Comparison of ENCODE assay signal across 21 cellular contexts in the genomic region with DNA sequence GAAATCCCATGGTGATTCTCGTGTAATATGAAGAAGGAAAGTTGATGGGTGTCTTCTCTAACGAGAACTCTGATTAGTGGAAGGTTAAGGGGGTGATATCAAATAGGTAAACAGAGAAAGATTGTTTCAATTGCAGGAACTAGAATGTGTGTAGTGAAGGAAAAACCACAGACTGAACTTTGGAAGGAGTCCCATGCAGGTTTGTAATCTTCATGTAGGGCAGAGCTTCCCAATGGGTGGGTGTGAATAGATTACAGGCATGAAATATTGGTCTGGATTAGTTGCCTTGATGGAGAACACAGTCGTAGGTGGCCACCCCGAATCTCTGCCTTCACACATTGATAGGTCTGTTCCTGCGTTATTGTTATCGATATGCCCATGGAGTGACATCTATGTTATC.
A peak's percentile ranks its signal among the peaks of the same experiment; 100 is the strongest.
DNase-seq lines count a peak whose midpoint lies in the region; ATAC-seq, FAIRE-seq and TF ChIP-seq lines count a peak whose summit lies in the region.
"Had no signal": no experiment of that assay in that cellular context is flagged by ENCODE, and none has a peak within 500 bp of the region (broad histone marks: within the 10 kb centered on the region; RNA-seq: fewer than 3 reads in every experiment).

No MANE protein-coding gene starts in this region.

- no peaks in the 10 kb centered on the region for H3K36me3 ChIP-seq in BLaER1
- H3K36me3 ChIP-seq in DND-41 (ENCODE audit: insufficient read depth, low read length): no peaks in the 10 kb centered on the region
- H3K36me3 ChIP-seq in Loucy (ENCODE audit: insufficient read depth, low read length): no peaks in the 10 kb centered on the region
- no peaks in the 10 kb centered on the region for H3K36me3 ChIP-seq in K562 (ENCODE audit: control insufficient read depth, insufficient read depth, low read length)
- H3K36me3 ChIP-seq: BE2C had no signal

- no peak for TF ChIP-seq CTCF in DND-41 (IDR thresholded peaks at IDR 0.05; ENCODE audit: borderline replicate concordance, extremely low read depth, low read length, poor library complexity, severe bottlenecking)
- TF ChIP-seq CTCF in Loucy (conservative IDR thresholded peaks at IDR 0.05; ENCODE audit: low read length): no peak
- no peak for TF ChIP-seq CTCF in K562 (IDR thresholded peaks at IDR 0.05 in 2 of 3, conservative IDR thresholded peaks at IDR 0.05 in 1 of 3; ENCODE audit: insufficient read depth in 2 of 3, low read depth in 1 of 3, low read length in 3 of 3)

- no peaks in the 10 kb centered on the region for H3K27me3 ChIP-seq in BLaER1
- H3K27me3 ChIP-seq in DND-41 (ENCODE audit: insufficient read depth, low read length, poor library complexity): no peaks in the 10 kb centered on the region
- H3K27me3 ChIP-seq in Loucy (ENCODE audit: insufficient read depth, low read length, poor library complexity, severe bottlenecking): no peaks in the 10 kb centered on the region
- H3K27me3 ChIP-seq in K562 (ENCODE audit: control insufficient read depth in 2 of 2, insufficient read depth in 2 of 2, low read length in 2 of 2): no peaks in the 10 kb centered on the region
- H3K27me3 ChIP-seq: BE2C had no signal

- H3K4me3 ChIP-seq in BLaER1 (no peak overlapping the region), DND-41 (ENCODE audit: low read depth in 1 of 2, low read length in 2 of 2) (no peak overlapping the region), Loucy (ENCODE audit: low read length, poor library complexity, severe bottlenecking) (no peak overlapping the region), K562 (no peak overlapping the region)
- H3K4me3 ChIP-seq: A549, GM12878, GM23338 had no signal

- CTCF ChIA-PET in K562 (lab: Yijun Ruan, JAX; ENCODE audit: low intra/inter-chr PET ratio): no interaction called here

- H3K4me1 ChIP-seq in BLaER1 (peaks cover 59% of the 10 kb centered on the region), DND-41 (ENCODE audit: insufficient read depth, low read length) (peaks cover 42% of the 10 kb centered on the region), Loucy (ENCODE audit: insufficient read depth, low read length, poor library complexity, severe bottlenecking) (peaks cover 69% of the 10 kb centered on the region), K562 (replicated peaks in 1 of 2; ENCODE audit: control insufficient read depth in 2 of 2, insufficient read depth in 2 of 2, low read length in 2 of 2) (peaks cover 0 to 18% of the 10 kb centered on the region in 2 experiments; a peak in 2 of 5 replicates)
- H3K4me1 ChIP-seq: A549, BE2C, Caco-2 had no signal

- in situ Hi-C loops in K562 (cut with MboI): no loop called here

- H3F3A ChIP-seq in Loucy (ENCODE audit: low read depth): peaks cover 4% of the 10 kb centered on the region; the same call in 1 of the 2 replicates

- no peaks in the 10 kb centered on the region for H3K9me1 ChIP-seq in K562 (ENCODE audit: control insufficient read depth, insufficient read depth, low read length)

- H3K9me3 ChIP-seq in BLaER1 (peaks cover 12% of the 10 kb centered on the region), DND-41 (ENCODE audit: insufficient read depth, low read length, severe bottlenecking) (no peaks in the 10 kb centered on the region), Loucy (ENCODE audit: insufficient read depth, low read depth, low read length) (0 out of 2 replicates have a peak, but pooled peaks cover 5% of the 10 kb centered on the region), K562 (replicated peaks; ENCODE audit: control insufficient read depth, insufficient read depth, low read depth, low read length) (no peaks in the 10 kb centered on the region)
- H3K9me3 ChIP-seq: A549, BE2C, Caco-2 had no signal

- H2AFZ ChIP-seq in DND-41 (ENCODE audit: low read depth, low read length) (no peak overlapping the region), Loucy (ENCODE audit: low read length) (no peak overlapping the region), K562 (ENCODE audit: low read depth, low read length) (no peak overlapping the region)
- H2AFZ ChIP-seq: GM23338 had no signal

- FAIRE-seq in K562 (lab: Jason Lieb, UNC) (peak; percentile 6), HTR-8/SVneo (lab: Jason Lieb, UNC) (no peak)
- FAIRE-seq: A549, GM12878 had no signal

- no peak for TF ChIP-seq POLR2A in K562 (conservative IDR thresholded peaks at IDR 0.05)

- intact Hi-C loops in K562 (cut with micrococcal nuclease): loop anchor here (10.0 kb wide), 1 partner anchor 226 kb away; no protein-coding TSS in a partner anchor

- DNase-seq in DND-41 (no peak), K562 (ENCODE audit: extremely low read depth in 1 of 4, low spot score in 3 of 4) (no peak), HTR-8/SVneo (ENCODE audit: insufficient read length, low spot score) (no peak)
- DNase-seq: 8988T; ACHN; AML-193; BE2C; Caco-2; CD4-positive, CD25-positive, alpha-beta regulatory T cell; CD8-positive, alpha-beta T cell; DMS153; EL had no signal

- ATAC-seq in DND-41 (ENCODE audit: insufficient read depth, low read depth): no peak
- no peak; the same call in 2 of the 3 replicates for ATAC-seq in K562
- no peak for ATAC-seq in GM18870 (IDR thresholded peaks at IDR 0.05; ENCODE audit: unreplicated experiment)
- no peak for ATAC-seq in GM18511 (IDR thresholded peaks at IDR 0.05; ENCODE audit: unreplicated experiment)
- ATAC-seq: A549; CD8-positive, alpha-beta T cell; GM12878; HCT116 had no signal

- H3K27ac ChIP-seq in BLaER1 (peak overlapping the region; percentile 47; the same call in 1 of the 2 replicates), DND-41 (ENCODE audit: low read length) (peak overlapping the region; percentile 13; the same call in 1 of the 2 replicates), K562 (ENCODE audit: extremely low read depth, low read depth, low read length) (no peak overlapping the region)
- H3K27ac ChIP-seq: A549, C4-2B had no signal

- 13% methylated on average over 6 of the region's 6 CpGs for WGBS in K562 (ENCODE audit: insufficient coverage, low coverage, missing lambda C conversion rate)

- H3K4me2 ChIP-seq in BLaER1 (peak overlapping the region; percentile 76), DND-41 (ENCODE audit: insufficient read depth, low read length) (no peak overlapping the region), Loucy (ENCODE audit: low read depth, low read length, poor library complexity, severe bottlenecking) (peak overlapping the region; percentile 86), K562 (ENCODE audit: insufficient read depth, low read length) (no peak overlapping the region)
- H3K4me2 ChIP-seq: A549, GM23338 had no signal

- no peak for TF ChIP-seq RAD21 in K562 (CRISPR knock-in tag; conservative IDR thresholded peaks at IDR 0.05 in 1 of 2, IDR thresholded peaks at IDR 0.05 in 1 of 2)

- BruUV-seq in K562 (replicated peaks; lab: Mats Ljungman, UMichigan): no TSS peak

- no peak overlapping the region for H3K9ac ChIP-seq in BLaER1
- H3K9ac ChIP-seq in DND-41 (ENCODE audit: low read depth, low read length): no peak overlapping the region
- H3K9ac ChIP-seq in Loucy (ENCODE audit: low read depth, low read length, poor library complexity, severe bottlenecking): no peak overlapping the region
- H3K9ac ChIP-seq in K562 (ENCODE audit: insufficient read depth in 1 of 2, low read depth in 2 of 2, low read length in 2 of 2): no peak overlapping the region

- POLR2A ChIA-PET in K562 (lab: Yijun Ruan, JAX): interaction anchor here (0.7 to 1.7 kb wide), 2 partner anchors 8 to 9 kb away, joined by 3 to 7 read pairs; no protein-coding TSS in a partner anchor

- H3K9me2 ChIP-seq in Loucy (replicated peaks; ENCODE audit: low read depth, low read length): no peaks in the 10 kb centered on the region

- no peaks in the 10 kb centered on the region for H4K20me1 ChIP-seq in BLaER1
- H4K20me1 ChIP-seq in DND-41 (ENCODE audit: insufficient read depth, low read length): no peaks in the 10 kb centered on the region
- H4K20me1 ChIP-seq in Loucy (ENCODE audit: insufficient read depth, low read length, poor library complexity, severe bottlenecking): peaks cover 8% of the 10 kb centered on the region
- H4K20me1 ChIP-seq in K562 (replicated peaks; ENCODE audit: control insufficient read depth, insufficient read depth, low read length): no peaks in the 10 kb centered on the region

- no peaks in the 10 kb centered on the region for H3K79me2 ChIP-seq in DND-41 (ENCODE audit: insufficient read depth, low read length)
- peaks cover 66% of the 10 kb centered on the region for H3K79me2 ChIP-seq in Loucy (ENCODE audit: insufficient read depth, low read length)
- peaks cover 3% of the 10 kb centered on the region; the same call in 1 of the 3 replicates for H3K79me2 ChIP-seq in K562 (ENCODE audit: control insufficient read depth, insufficient read depth, low read length)

- TF ChIP-seq EP300 in K562 (IDR thresholded peaks at IDR 0.05; ENCODE audit: low read length): no peak

TF ChIP-seq in K562, 482 proteins besides CTCF, POLR2A, EP300 and RAD21 (continues in another document):
- TF ChIP-seq CREB1 (IDR thresholded peaks at IDR 0.05): no peak
- no peak for TF ChIP-seq CREB1 (CRISPR knock-in tag; IDR thresholded peaks at IDR 0.05)
- TF ChIP-seq TCF7L2 (IDR thresholded peaks at IDR 0.05; ENCODE audit: low read depth, low read length): no peak
- TF ChIP-seq ZFP30 (CRISPR knock-in tag; IDR thresholded peaks at IDR 0.05; ENCODE audit: borderline replicate concordance): no peak
- TF ChIP-seq ZNF354B (CRISPR knock-in tag; IDR thresholded peaks at IDR 0.05): no peak
- TF ChIP-seq ZNF785 (CRISPR knock-in tag; IDR thresholded peaks at IDR 0.05): no peak
- TF ChIP-seq, protein P1, sequence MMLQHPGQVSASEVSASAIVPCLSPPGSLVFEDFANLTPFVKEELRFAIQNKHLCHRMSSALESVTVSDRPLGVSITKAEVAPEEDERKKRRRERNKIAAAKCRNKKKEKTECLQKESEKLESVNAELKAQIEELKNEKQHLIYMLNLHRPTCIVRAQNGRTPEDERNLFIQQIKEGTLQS (IDR thresholded peaks at IDR 0.05): no peak
- TF ChIP-seq, protein P1 (CRISPR knock-in tag; conservative IDR thresholded peaks at IDR 0.05): no peak
- TF ChIP-seq HSF4 (CRISPR knock-in tag; IDR thresholded peaks at IDR 0.05; ENCODE audit: borderline replicate concordance): no peak
- no peak for TF ChIP-seq NFIX (CRISPR knock-in tag; IDR thresholded peaks at IDR 0.05; ENCODE audit: low read depth)
- no peak for TF ChIP-seq ZNF212 (CRISPR knock-in tag; IDR thresholded peaks at IDR 0.05)
- TF ChIP-seq, protein P2, sequence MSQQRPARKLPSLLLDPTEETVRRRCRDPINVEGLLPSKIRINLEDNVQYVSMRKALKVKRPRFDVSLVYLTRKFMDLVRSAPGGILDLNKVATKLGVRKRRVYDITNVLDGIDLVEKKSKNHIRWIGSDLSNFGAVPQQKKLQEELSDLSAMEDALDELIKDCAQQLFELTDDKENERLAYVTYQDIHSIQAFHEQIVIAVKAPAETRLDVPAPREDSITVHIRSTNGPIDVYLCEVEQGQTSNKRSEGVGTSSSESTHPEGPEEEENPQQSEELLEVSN (IDR thresholded peaks at IDR 0.05; ENCODE audit: borderline replicate concordance in 1 of 2, extremely low read depth in 1 of 2, insufficient read depth in 1 of 2, insufficient read length in 1 of 2, low read depth in 1 of 2, low read length in 1 of 2, poor library complexity in 1 of 2, severe bottlenecking in 1 of 2): no peak

Comparison
In these comparisons a context has a peak if more than half of its experiments do, and no peak if none do; other contexts are left out.
1. H3K4me2 ChIP-seq: peak in BLaER1 (single experiment) and Loucy (single experiment); none in DND-41 (single experiment) and K562 (single experiment).